In the genomic region with DNA sequence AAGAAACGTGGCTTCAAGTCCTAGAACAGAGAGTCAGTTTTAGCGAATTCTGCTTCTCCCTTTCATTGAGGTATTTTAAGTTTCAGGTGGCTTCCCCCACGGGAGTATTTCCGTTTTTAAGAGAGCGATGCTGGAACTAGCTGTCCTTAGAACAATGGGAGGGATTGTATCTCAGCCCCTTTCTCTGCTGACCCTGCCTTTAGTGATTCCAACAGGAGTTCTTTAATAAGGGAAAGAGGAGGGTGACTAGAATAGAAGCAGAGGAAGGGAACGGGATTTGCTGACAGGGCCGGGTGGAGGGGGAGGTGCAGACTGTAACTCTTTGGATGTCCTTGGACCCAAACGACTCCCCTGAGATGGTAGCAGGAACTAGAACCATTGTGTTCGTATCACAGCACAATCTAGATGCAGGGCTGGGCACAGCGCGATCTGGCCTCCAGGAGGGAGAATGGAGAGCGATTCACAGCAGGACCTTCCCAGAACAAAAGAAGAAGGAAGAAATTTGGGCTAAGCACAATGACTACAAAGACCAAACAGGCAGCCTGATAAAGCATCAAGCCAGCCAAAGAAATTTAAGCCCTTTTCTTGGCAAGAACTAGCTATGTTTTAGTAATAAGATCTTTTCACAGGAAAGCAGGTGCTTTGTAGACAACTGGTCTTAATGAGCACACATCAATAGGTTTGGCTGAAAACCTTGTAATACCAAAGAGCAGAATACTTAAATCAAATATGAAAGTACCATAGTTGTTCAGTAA, we compare ENCODE assay signal across 1 cellular context.
TF ChIP-seq lines count a peak whose summit lies in the region.

No MANE protein-coding gene starts in this region.

TF ChIP-seq in SK-N-SH treated with all-trans-retinoic acid at 6 μM for 48 hours, 23 proteins besides CTCF, POLR2A, EP300 and RAD21 (continued from another document):
- TF ChIP-seq, protein P1, sequence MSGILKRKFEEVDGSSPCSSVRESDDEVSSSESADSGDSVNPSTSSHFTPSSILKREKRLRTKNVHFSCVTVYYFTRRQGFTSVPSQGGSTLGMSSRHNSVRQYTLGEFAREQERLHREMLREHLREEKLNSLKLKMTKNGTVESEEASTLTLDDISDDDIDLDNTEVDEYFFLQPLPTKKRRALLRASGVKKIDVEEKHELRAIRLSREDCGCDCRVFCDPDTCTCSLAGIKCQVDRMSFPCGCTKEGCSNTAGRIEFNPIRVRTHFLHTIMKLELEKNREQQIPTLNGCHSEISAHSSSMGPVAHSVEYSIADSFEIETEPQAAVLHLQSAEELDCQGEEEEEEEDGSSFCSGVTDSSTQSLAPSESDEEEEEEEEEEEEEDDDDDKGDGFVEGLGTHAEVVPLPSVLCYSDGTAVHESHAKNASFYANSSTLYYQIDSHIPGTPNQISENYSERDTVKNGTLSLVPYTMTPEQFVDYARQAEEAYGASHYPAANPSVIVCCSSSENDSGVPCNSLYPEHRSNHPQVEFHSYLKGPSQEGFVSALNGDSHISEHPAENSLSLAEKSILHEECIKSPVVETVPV (CRISPR knock-in tag; IDR thresholded peaks at IDR 0.05): no peak
- no peak for TF ChIP-seq OSR1 (CRISPR knock-in tag; IDR thresholded peaks at IDR 0.05)
- no peak for TF ChIP-seq ZNF70 (CRISPR knock-in tag; IDR thresholded peaks at IDR 0.05)
